ENCODE assay signal across 2 cellular contexts in the genomic region with DNA sequence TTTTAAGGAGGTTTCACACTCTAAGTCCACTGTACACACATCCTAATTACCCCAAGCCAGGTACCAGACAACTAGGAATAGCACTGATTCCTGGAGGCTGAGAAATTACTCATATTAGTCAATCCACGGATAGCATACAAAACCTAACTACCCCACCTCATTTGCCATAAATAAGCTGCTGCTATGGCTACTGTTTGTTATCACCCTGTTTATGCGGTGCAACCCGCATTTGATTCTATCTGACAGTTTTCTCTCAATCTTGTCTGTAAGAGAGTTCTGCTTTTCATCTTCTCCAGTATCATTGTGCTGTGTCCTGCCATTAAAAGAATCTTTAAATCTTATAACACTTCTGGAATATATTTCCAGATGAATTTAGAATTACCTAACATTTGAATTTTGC.
TF ChIP-seq lines count a peak whose summit lies in the region.

No MANE protein-coding gene starts in this region.

TF ChIP-seq in SK-N-SH, 30 proteins besides CTCF, POLR2A, EP300 and RAD21 (continued from another document):
- no peak for TF ChIP-seq TAF1 (IDR thresholded peaks at IDR 0.05; ENCODE audit: borderline replicate concordance, low read depth, low read length)
TF ChIP-seq in SK-N-SH: peak in this region for 0.

TF ChIP-seq in HepG2, 621 proteins besides CTCF, POLR2A, EP300 and RAD21 (continued from another document):
- TF ChIP-seq, protein P1, sequence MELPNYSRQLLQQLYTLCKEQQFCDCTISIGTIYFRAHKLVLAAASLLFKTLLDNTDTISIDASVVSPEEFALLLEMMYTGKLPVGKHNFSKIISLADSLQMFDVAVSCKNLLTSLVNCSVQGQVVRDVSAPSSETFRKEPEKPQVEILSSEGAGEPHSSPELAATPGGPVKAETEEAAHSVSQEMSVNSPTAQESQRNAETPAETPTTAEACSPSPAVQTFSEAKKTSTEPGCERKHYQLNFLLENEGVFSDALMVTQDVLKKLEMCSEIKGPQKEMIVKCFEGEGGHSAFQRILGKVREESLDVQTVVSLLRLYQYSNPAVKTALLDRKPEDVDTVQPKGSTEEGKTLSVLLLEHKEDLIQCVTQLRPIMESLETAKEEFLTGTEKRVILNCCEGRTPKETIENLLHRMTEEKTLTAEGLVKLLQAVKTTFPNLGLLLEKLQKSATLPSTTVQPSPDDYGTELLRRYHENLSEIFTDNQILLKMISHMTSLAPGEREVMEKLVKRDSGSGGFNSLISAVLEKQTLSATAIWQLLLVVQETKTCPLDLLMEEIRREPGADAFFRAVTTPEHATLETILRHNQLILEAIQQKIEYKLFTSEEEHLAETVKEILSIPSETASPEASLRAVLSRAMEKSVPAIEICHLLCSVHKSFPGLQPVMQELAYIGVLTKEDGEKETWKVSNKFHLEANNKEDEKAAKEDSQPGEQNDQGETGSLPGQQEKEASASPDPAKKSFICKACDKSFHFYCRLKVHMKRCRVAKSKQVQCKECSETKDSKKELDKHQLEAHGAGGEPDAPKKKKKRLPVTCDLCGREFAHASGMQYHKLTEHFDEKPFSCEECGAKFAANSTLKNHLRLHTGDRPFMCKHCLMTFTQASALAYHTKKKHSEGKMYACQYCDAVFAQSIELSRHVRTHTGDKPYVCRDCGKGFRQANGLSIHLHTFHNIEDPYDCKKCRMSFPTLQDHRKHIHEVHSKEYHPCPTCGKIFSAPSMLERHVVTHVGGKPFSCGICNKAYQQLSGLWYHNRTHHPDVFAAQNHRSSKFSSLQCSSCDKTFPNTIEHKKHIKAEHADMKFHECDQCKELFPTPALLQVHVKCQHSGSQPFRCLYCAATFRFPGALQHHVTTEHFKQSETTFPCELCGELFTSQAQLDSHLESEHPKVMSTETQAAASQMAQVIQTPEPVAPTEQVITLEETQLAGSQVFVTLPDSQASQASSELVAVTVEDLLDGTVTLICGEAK (IDR thresholded peaks at IDR 0.05): no peak
- TF ChIP-seq, protein P1 (CRISPR knock-in tag; IDR thresholded peaks at IDR 0.05): no peak
- no peak for TF ChIP-seq ZNF839 (CRISPR knock-in tag; IDR thresholded peaks at IDR 0.05; ENCODE audit: borderline replicate concordance)
- no peak for TF ChIP-seq ZNF549 (CRISPR knock-in tag; IDR thresholded peaks at IDR 0.05)
- TF ChIP-seq, protein P2, sequence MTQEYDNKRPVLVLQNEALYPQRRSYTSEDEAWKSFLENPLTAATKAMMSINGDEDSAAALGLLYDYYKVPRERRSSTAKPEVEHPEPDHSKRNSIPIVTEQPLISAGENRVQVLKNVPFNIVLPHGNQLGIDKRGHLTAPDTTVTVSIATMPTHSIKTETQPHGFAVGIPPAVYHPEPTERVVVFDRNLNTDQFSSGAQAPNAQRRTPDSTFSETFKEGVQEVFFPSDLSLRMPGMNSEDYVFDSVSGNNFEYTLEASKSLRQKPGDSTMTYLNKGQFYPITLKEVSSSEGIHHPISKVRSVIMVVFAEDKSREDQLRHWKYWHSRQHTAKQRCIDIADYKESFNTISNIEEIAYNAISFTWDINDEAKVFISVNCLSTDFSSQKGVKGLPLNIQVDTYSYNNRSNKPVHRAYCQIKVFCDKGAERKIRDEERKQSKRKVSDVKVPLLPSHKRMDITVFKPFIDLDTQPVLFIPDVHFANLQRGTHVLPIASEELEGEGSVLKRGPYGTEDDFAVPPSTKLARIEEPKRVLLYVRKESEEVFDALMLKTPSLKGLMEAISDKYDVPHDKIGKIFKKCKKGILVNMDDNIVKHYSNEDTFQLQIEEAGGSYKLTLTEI (CRISPR knock-in tag; conservative IDR thresholded peaks at IDR 0.05): no peak
- no peak for TF ChIP-seq SYNCRIP (IDR thresholded peaks at IDR 0.05; ENCODE audit: insufficient read depth, low read depth, low read length)
- TF ChIP-seq JUN (CRISPR knock-in tag; IDR thresholded peaks at IDR 0.05): no peak
- no peak for TF ChIP-seq ZNF12 (CRISPR knock-in tag; IDR thresholded peaks at IDR 0.05)
- TF ChIP-seq ZNF335 (CRISPR knock-in tag; IDR thresholded peaks at IDR 0.05): no peak
- no peak for TF ChIP-seq ZKSCAN1 (IDR thresholded peaks at IDR 0.05; ENCODE audit: low read length)
- TF ChIP-seq, protein P3, sequence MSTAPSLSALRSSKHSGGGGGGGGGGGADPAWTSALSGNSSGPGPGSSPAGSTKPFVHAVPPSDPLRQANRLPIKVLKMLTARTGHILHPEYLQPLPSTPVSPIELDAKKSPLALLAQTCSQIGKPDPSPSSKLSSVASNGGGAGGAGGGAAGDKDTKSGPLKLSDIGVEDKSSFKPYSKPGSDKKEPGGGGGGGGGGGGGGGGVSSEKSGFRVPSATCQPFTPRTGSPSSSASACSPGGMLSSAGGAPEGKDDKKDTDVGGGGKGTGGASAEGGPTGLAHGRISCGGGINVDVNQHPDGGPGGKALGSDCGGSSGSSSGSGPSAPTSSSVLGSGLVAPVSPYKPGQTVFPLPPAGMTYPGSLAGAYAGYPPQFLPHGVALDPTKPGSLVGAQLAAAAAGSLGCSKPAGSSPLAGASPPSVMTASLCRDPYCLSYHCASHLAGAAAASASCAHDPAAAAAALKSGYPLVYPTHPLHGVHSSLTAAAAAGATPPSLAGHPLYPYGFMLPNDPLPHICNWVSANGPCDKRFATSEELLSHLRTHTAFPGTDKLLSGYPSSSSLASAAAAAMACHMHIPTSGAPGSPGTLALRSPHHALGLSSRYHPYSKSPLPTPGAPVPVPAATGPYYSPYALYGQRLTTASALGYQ (CRISPR knock-in tag; IDR thresholded peaks at IDR 0.05): no peak
